9 cellular contexts compared by ENCODE assay signal in genomic region chr5:134510970-134511795, GRCh38. TPM values are rescaled to one million over a fixed set of nuclear protein-coding genes. Genes with fewer than 3 reads are reported as not detected.
A peak's percentile ranks its signal among the peaks of the same experiment; 100 is the strongest.
DNase-seq lines count a peak whose midpoint lies in the region; TF ChIP-seq lines count a peak whose summit lies in the region.
"Had no signal": no experiment of that assay in that cellular context is flagged by ENCODE, and none has a peak within 500 bp of the region (broad histone marks: within the 10 kb centered on the region; RNA-seq: fewer than 3 reads in every experiment).

No MANE protein-coding gene starts in this region.

- intact Hi-C loops in activated CD4-positive, alpha-beta T cell treated with anti-CD3 and anti-CD28 coated beads, Interleukin-2, amount 10 ng/mL, durations not matched to agents 24 days and 14 days (cut with micrococcal nuclease) = loop anchor here (1.0 kb wide), 2 partner anchors 8 to 13 kb away; no protein-coding TSS in a partner anchor

- peak overlapping the region; percentile 88 for H3K27ac Mint-ChIP-seq in activated CD4-positive, alpha-beta T cell treated with anti-CD3 and anti-CD28 coated beads, Interleukin-2, amount 10 ng/mL, durations not matched to agents 24 days and 14 days
- H3K27ac Mint-ChIP-seq: dendritic cell treated with granulocyte-macrophage colony-stimulating factor and Interleukin-4, amounts not matched to agents 40 ng/mL and 50 ng/mL, for 4 days had no signal

- H3K4me1 ChIP-seq in MM.1S (ENCODE audit: low read length) = no peaks in the 10 kb centered on the region

- no peaks in the 10 kb centered on the region for H4K20me1 ChIP-seq in MM.1S (ENCODE audit: insufficient read depth, low read length)

- no peak overlapping the region for H2AFZ ChIP-seq in MM.1S (ENCODE audit: low read length)

- no peaks in the 10 kb centered on the region for H3K36me3 ChIP-seq in MM.1S (replicated peaks; ENCODE audit: insufficient read depth, low read length)

- H3K4me2 ChIP-seq in MM.1S (ENCODE audit: low read depth, low read length) = no peak overlapping the region

- no peaks in the 10 kb centered on the region for H3K79me2 ChIP-seq in MM.1S (ENCODE audit: low read length)

- H3K36me3 Mint-ChIP-seq in activated CD4-positive, alpha-beta T cell treated with anti-CD3 and anti-CD28 coated beads, Interleukin-2, amount 10 ng/mL, durations not matched to agents 24 days and 14 days (ENCODE audit: low read depth) = no peaks in the 10 kb centered on the region

- no peak overlapping the region for H3K27ac ChIP-seq in MM.1S (ENCODE audit: low read length)

- TF ChIP-seq CTCF in GM13976 (IDR thresholded peaks at IDR 0.05; ENCODE audit: borderline replicate concordance, control extremely low read depth, extremely low read depth, insufficient read depth, missing control alignments) (no peak), fibroblast of the aortic adventitia (IDR thresholded peaks at IDR 0.05; ENCODE audit: insufficient read depth, low read length) (no peak), MM.1S (IDR thresholded peaks at IDR 0.05; ENCODE audit: low read length) (no peak)

- H3K9me3 Mint-ChIP-seq in activated CD4-positive, alpha-beta T cell treated with anti-CD3 and anti-CD28 coated beads, Interleukin-2, amount 10 ng/mL, durations not matched to agents 24 days and 14 days = no peaks in the 10 kb centered on the region
- H3K9me3 Mint-ChIP-seq: dendritic cell treated with granulocyte-macrophage colony-stimulating factor and Interleukin-4, amounts not matched to agents 40 ng/mL and 50 ng/mL, for 4 days had no signal

- DNase-seq in GM13976 (ENCODE audit: low spot score) (peak; percentile 28), fibroblast of the aortic adventitia (ENCODE audit: low read depth) (peak; percentile 27), Ammon's horn (ENCODE audit: low spot score) (no peak), GOT3 (lab: John Stamatoyannopoulos, UW) (no peak), MM.1S (no peak), DMS79 treated with DMSO at 0.1 percent for 48 hours (lab: John Stamatoyannopoulos, UW) (no peak)
- DNase-seq in activated CD4-positive, alpha-beta T cell treated with anti-CD3 and anti-CD28 coated beads, Interleukin-2, amount 10 ng/mL, durations not matched to agents 24 days and 14 days = peak; percentile 72
- DNase-seq in stimulated activated CD4-positive, alpha-beta T cell treated with anti-CD3 and anti-CD28 coated beads, Interleukin-15, amount 100 ng/mL, for 48 hours (ENCODE audit: low read depth in 2 of 2) = peak; percentile 58 to 68

- H3K27me3 Mint-ChIP-seq in activated CD4-positive, alpha-beta T cell treated with anti-CD3 and anti-CD28 coated beads, Interleukin-2, amount 10 ng/mL, durations not matched to agents 24 days and 14 days = no peaks in the 10 kb centered on the region
- H3K27me3 Mint-ChIP-seq: dendritic cell treated with granulocyte-macrophage colony-stimulating factor and Interleukin-4, amounts not matched to agents 40 ng/mL and 50 ng/mL, for 4 days had no signal

- H3K4me3 ChIP-seq in fibroblast of the aortic adventitia (ENCODE audit: low read depth, low read length) = no peak overlapping the region
- H3K4me3 ChIP-seq in MM.1S (ENCODE audit: low read length) = no peak overlapping the region

- no peaks in the 10 kb centered on the region for H3K27me3 ChIP-seq in MM.1S (replicated peaks; ENCODE audit: insufficient read depth, low read length)

- H3K4me3 Mint-ChIP-seq in activated CD4-positive, alpha-beta T cell treated with anti-CD3 and anti-CD28 coated beads, Interleukin-2, amount 10 ng/mL, durations not matched to agents 24 days and 14 days = peak overlapping the region; percentile 35
- H3K4me3 Mint-ChIP-seq: dendritic cell treated with granulocyte-macrophage colony-stimulating factor and Interleukin-4, amounts not matched to agents 40 ng/mL and 50 ng/mL, for 4 days had no signal

- in situ Hi-C loops in GM13976 (cut with MboI; ENCODE audit: low sequenced_read_pairs, unreplicated experiment) = no loop called here

- no peaks in the 10 kb centered on the region for H3K9me2 ChIP-seq in MM.1S (replicated peaks; ENCODE audit: insufficient read depth, low read length)

- H3F3A ChIP-seq in MM.1S (ENCODE audit: insufficient read depth, low read length) = no peaks in the 10 kb centered on the region

- H3K4me1 Mint-ChIP-seq in activated CD4-positive, alpha-beta T cell treated with anti-CD3 and anti-CD28 coated beads, Interleukin-2, amount 10 ng/mL, durations not matched to agents 24 days and 14 days = peaks cover 49% of the 10 kb centered on the region

- H3K9me3 ChIP-seq in MM.1S (replicated peaks; ENCODE audit: insufficient read depth, low read length) = no peaks in the 10 kb centered on the region

- H3K9ac ChIP-seq in MM.1S (ENCODE audit: low read length) = no peak overlapping the region

RNA-seq across cellular contexts. Expression of gene JADE2, which starts 14.3 kb away (rescaled TPM):
- total RNA-seq in activated CD4-positive, alpha-beta T cell treated with anti-CD3 and anti-CD28 coated beads, Interleukin-2, amount 10 ng/mL, durations not matched to agents 24 days and 14 days = 72.5 and 81.3 TPM in 2 replicates
- 28.0 and 38.8 TPM in 2 replicates for total RNA-seq in fibroblast of the aortic adventitia (ENCODE audit: low replicate concordance)

Comparison
In these comparisons a context has a peak if more than half of its experiments do, and no peak if none do; other contexts are left out.
1. DNase-seq: peak in GM13976 (single experiment), activated CD4-positive, alpha-beta T cell treated with anti-CD3 and anti-CD28 coated beads, Interleukin-2, amount 10 ng/mL, durations not matched to agents 24 days and 14 days (single experiment), fibroblast of the aortic adventitia (single experiment) and stimulated activated CD4-positive, alpha-beta T cell treated with anti-CD3 and anti-CD28 coated beads, Interleukin-15, amount 100 ng/mL, for 48 hours (2 of 2); none in Ammon's horn (single experiment), GOT3 (single experiment), MM.1S (single experiment) and DMS79 treated with DMSO at 0.1 percent for 48 hours (single experiment).